ENCODE assay signal across 15 cellular contexts in the genomic region with DNA sequence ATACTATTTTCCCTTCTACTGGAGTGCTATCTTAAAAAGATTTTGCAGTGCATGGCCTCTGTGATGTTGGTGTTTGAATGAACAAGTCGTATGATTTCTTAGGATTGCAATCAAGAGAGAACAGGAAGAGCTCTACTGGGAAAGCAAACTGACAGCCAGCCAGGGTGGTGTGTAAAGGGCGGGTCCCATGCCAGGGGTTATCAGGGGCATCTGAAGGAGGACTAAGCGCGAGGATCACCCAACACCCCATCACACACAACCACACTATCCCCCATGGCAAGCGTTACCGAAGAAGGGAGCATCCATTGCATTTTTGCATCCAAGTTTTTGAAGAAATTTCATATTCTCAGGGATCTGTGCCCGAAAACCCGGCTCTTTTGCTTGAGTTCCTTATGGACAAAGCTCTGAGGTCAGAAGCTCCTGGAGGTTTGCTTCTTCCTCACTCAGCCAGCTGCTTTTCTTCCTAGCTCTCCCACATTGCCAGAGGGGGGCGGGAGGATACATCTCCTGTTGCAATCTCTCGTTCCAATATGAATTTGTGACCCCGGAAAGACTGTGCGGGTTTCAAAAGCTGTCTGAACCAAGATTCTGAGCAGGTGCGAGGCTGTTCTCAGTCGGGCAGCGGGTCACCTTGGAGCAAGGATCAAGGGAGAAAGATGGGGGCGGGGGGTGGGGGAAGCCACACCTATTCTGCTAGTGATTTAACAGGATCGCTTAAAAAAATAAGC. TPM values are rescaled to one million over a fixed set of nuclear protein-coding genes. Genes with fewer than 3 reads are reported as not detected.
"Had no signal": no experiment of that assay in that cellular context is flagged by ENCODE, and none has a peak within 500 bp of the region (broad histone marks: within the 10 kb centered on the region; RNA-seq: fewer than 3 reads in every experiment).

No MANE protein-coding gene starts in this region.

- H3K4me1 ChIP-seq: ascending aorta had no signal

- H3K9me3 ChIP-seq: ascending aorta, neutrophil, vagina had no signal

- H3K4me3 ChIP-seq: ascending aorta, vagina had no signal

- H3K27ac ChIP-seq: ascending aorta, epithelial cell of prostate, neutrophil, vagina had no signal

- H3K36me3 ChIP-seq: ascending aorta, neutrophil, vagina had no signal

- ATAC-seq: activated CD4-positive, alpha-beta T cell treated with anti-CD3 and anti-CD28 coated beads for 36 hours; activated CD8-positive, alpha-beta T cell treated with anti-CD3 and anti-CD28 coated beads for 36 hours had no signal

- DNase-seq: activated CD4-positive, alpha-beta T cell treated with anti-CD3 and anti-CD28 coated beads for 36 hours; activated CD8-positive, alpha-beta memory T cell treated with anti-CD3 and anti-CD28 coated beads, Interleukin-2, amount 50 U/mL, for 4 hours; activated CD8-positive, alpha-beta T cell treated with anti-CD3 and anti-CD28 coated beads for 36 hours; activated naive CD4-positive, alpha-beta T cell; effector memory CD4-positive, alpha-beta T cell; hippocampal formation; T-helper 9 cell had no signal

- H3K27me3 ChIP-seq: ascending aorta, vagina had no signal

RNA-seq across cellular contexts. Expression of a gene that starts 5.2 kb away (rescaled TPM):
- total RNA-seq: activated CD4-positive, alpha-beta T cell treated with anti-CD3 and anti-CD28 coated beads for 36 hours; activated CD8-positive, alpha-beta T cell treated with anti-CD3 and anti-CD28 coated beads for 36 hours; ascending aorta; liver; mesothelial cell of epicardium; myocyte; smooth muscle cell; vagina had no signal
- polyA plus RNA-seq: liver, smooth muscle cell had no signal
